Comparison of ENCODE assay signal across 9 cellular contexts in genomic region chr9:38671748-38672147, GRCh38.
DNase-seq lines count a peak whose midpoint lies in the region; ATAC-seq lines count a peak whose summit lies in the region.
"Had no signal": no experiment of that assay in that cellular context is flagged by ENCODE, and none has a peak within 500 bp of the region (broad histone marks: within the 10 kb centered on the region; RNA-seq: fewer than 3 reads in every experiment).

No MANE protein-coding gene starts in this region.

- ATAC-seq in HG02885 (IDR thresholded peaks at IDR 0.05; ENCODE audit: poor library complexity, unreplicated experiment) (peak; percentile 51), GM21529 (IDR thresholded peaks at IDR 0.05; ENCODE audit: unreplicated experiment) (no peak)
- peak; percentile 50 for ATAC-seq in stimulated activated memory B cell treated with anti-CD40 and anti-IgM and Interleukin-4, amounts not matched to agents 10 μg/mL and 1 μg/mL and 100 μg/mL, for 72 hours

- H3K9me3 Mint-ChIP-seq in stimulated activated memory B cell treated with anti-CD40 and anti-IgM and Interleukin-4, amounts not matched to agents 10 μg/mL and 1 μg/mL and 100 μg/mL, for 72 hours, result no peaks in the 10 kb centered on the region
- H3K9me3 Mint-ChIP-seq: HFFc6 had no signal

- peaks cover 17% of the 10 kb centered on the region for H3K27me3 Mint-ChIP-seq in stimulated activated memory B cell treated with anti-CD40 and anti-IgM and Interleukin-4, amounts not matched to agents 10 μg/mL and 1 μg/mL and 100 μg/mL, for 72 hours

- no peak overlapping the region for H3K4me3 Mint-ChIP-seq in stimulated activated memory B cell treated with anti-CD40 and anti-IgM and Interleukin-4, amounts not matched to agents 10 μg/mL and 1 μg/mL and 100 μg/mL, for 72 hours
- H3K4me3 Mint-ChIP-seq: HFFc6 had no signal

- H3K36me3 Mint-ChIP-seq in stimulated activated memory B cell treated with anti-CD40 and anti-IgM and Interleukin-4, amounts not matched to agents 10 μg/mL and 1 μg/mL and 100 μg/mL, for 72 hours, result no peaks in the 10 kb centered on the region

- DNase-seq in DMS53 (lab: John Stamatoyannopoulos, UW) (peak; percentile 49), DMS53 treated with DMSO at 0.1 percent for 48 hours (lab: John Stamatoyannopoulos, UW; ENCODE audit: unreplicated experiment) (no peak), astrocyte of the hippocampus (ENCODE audit: low read depth, low spot score) (peak; percentile 41), retina (no peak), NCI-H510A treated with DMSO at 0.1 percent for 48 hours (lab: John Stamatoyannopoulos, UW) (no peak)
- DNase-seq: HFFc6 had no signal

- H3K4me1 Mint-ChIP-seq in stimulated activated memory B cell treated with anti-CD40 and anti-IgM and Interleukin-4, amounts not matched to agents 10 μg/mL and 1 μg/mL and 100 μg/mL, for 72 hours, result no peaks in the 10 kb centered on the region

- no peak overlapping the region for H3K27ac Mint-ChIP-seq in stimulated activated memory B cell treated with anti-CD40 and anti-IgM and Interleukin-4, amounts not matched to agents 10 μg/mL and 1 μg/mL and 100 μg/mL, for 72 hours
- H3K27ac Mint-ChIP-seq: HFFc6 had no signal

Comparison
In these comparisons a context has a peak if more than half of its experiments do, and no peak if none do; other contexts are left out.
1. DNase-seq: peak in DMS53 (single experiment) and astrocyte of the hippocampus (single experiment); none in DMS53 treated with DMSO at 0.1 percent for 48 hours (single experiment), retina (single experiment) and NCI-H510A treated with DMSO at 0.1 percent for 48 hours (single experiment).